12 cellular contexts compared by ENCODE assay signal in the genomic region with DNA sequence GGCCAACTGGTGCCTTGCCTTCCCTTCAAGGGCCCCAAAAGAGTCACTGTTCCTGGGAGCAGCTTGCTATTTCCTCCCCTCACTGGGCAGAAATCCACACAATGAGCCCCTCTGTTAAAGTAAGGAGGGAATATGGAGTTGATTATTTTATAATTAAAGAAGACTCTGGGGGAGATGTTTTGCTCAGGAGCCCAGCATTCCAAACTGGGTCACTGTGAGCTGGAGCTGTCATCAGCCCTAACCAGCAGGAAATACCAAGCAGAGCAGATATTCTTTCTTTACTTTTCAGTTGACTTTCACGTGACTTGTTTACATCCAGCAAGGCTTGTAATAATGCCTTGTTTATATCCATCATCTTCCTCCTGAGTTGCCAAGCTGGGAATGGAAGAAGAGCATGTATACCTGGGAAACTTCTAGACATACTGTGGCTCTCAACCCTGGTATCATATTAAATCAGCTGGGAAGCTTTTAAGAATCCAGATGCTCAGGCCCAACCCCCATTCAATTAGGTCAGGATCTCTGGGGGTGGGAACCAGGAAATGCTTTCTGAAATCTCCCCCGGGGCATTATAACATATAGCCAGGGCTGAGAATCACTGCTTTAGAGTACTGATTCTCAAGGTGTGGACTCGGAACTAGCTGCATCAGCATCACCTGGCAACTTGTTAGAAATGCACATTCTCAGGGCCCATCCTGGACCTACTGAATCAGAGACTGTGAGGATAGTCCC.
A peak's percentile ranks its signal among the peaks of the same experiment; 100 is the strongest.
DNase-seq lines count a peak whose midpoint lies in the region; TF ChIP-seq lines count a peak whose summit lies in the region.
"Had no signal": no experiment of that assay in that cellular context is flagged by ENCODE, and none has a peak within 500 bp of the region (broad histone marks: within the 10 kb centered on the region; RNA-seq: fewer than 3 reads in every experiment).

No MANE protein-coding gene starts in this region.

- TF ChIP-seq CTCF in cardiac muscle cell (IDR thresholded peaks at IDR 0.05; ENCODE audit: low read depth, low read length): no peak
- TF ChIP-seq CTCF in suprapubic skin (IDR thresholded peaks at IDR 0.05): no peak

- H3K27ac ChIP-seq in cardiac muscle cell (peak overlapping the region; percentile 59), suprapubic skin (peak overlapping the region; percentile 3)
- H3K27ac ChIP-seq: right lobe of liver had no signal

- no peak for TF ChIP-seq EP300 in suprapubic skin (IDR thresholded peaks at IDR 0.05)

- H3K27me3 ChIP-seq in cardiac muscle cell (no peaks in the 10 kb centered on the region), suprapubic skin (no peaks in the 10 kb centered on the region)
- H3K27me3 ChIP-seq: right lobe of liver had no signal

- TF ChIP-seq POLR2A in suprapubic skin (IDR thresholded peaks at IDR 0.05): no peak

- H3K4me3 ChIP-seq in cardiac muscle cell: no peak overlapping the region
- no peak overlapping the region for H3K4me3 ChIP-seq in suprapubic skin
- H3K4me3 ChIP-seq: right lobe of liver had no signal

- H3K4me1 ChIP-seq in cardiac muscle cell (ENCODE audit: low read depth) (peaks cover 59% of the 10 kb centered on the region), suprapubic skin (peaks cover 20% of the 10 kb centered on the region)
- H3K4me1 ChIP-seq: right lobe of liver had no signal

- H3K36me3 ChIP-seq in cardiac muscle cell: no peaks in the 10 kb centered on the region
- H3K36me3 ChIP-seq in suprapubic skin: no peaks in the 10 kb centered on the region
- H3K36me3 ChIP-seq: right lobe of liver had no signal

- H3K9me3 ChIP-seq in cardiac muscle cell (ENCODE audit: low read depth) (no peaks in the 10 kb centered on the region), suprapubic skin (no peaks in the 10 kb centered on the region)
- H3K9me3 ChIP-seq: right lobe of liver had no signal

- DNase-seq in ELR (ENCODE audit: low read depth) (peak; percentile 32), RPMI8226 (peak; percentile 87), cardiac muscle cell (ENCODE audit: low read depth in 1 of 2, low spot score in 1 of 2) (peak; percentile 38 to 89), suprapubic skin (ENCODE audit: low spot score in 2 of 2) (no peak), COLO668 (lab: John Stamatoyannopoulos, UW; ENCODE audit: unreplicated experiment) (no peak), activated gamma-delta T cell (lab: John Stamatoyannopoulos, UW) (no peak)
- DNase-seq in stimulated activated CD4-positive, alpha-beta T cell treated with anti-CD3 and anti-CD28 coated beads, Interleukin-1b, Interleukin-23, amount 100 ng/mL, for 48 hours: no peak
- DNase-seq: activated T-cell treated with anti-CD3 and anti-CD28 coated beads for 4 hours, kidney glomerular epithelial cell, natural killer cell, NCI-H1436, right lobe of liver had no signal

- WGBS in suprapubic skin: 53% methylated on average over 3 of the region's 3 CpGs

Comparison
In these comparisons a context has a peak if more than half of its experiments do, and no peak if none do; other contexts are left out.
1. DNase-seq: peak in ELR (single experiment), RPMI8226 (single experiment) and cardiac muscle cell (2 of 2); none in suprapubic skin (0 of 2), COLO668 (single experiment), stimulated activated CD4-positive, alpha-beta T cell treated with anti-CD3 and anti-CD28 coated beads, Interleukin-1b, Interleukin-23, amount 100 ng/mL, for 48 hours (single experiment) and activated gamma-delta T cell (single experiment).